8 cellular contexts compared by ENCODE assay signal in genomic region chr3:149657796-149658443, GRCh38. TPM values are rescaled to one million over a fixed set of nuclear protein-coding genes. Genes with fewer than 3 reads are reported as not detected.
DNase-seq lines count a peak whose midpoint lies in the region; ATAC-seq and TF ChIP-seq lines count a peak whose summit lies in the region.

WWTR1 (minus strand) TSS chr3:149658025; CDS start chr3:149657306, 719 bp downstream.

- H3K27ac ChIP-seq in AG04450 (ENCODE audit: low read depth, low read length) (peak within 1 kb of the TSS; percentile 98), urinary bladder (ENCODE audit: low read depth) (peak within 1 kb of the TSS; percentile 94)

- H3K27ac Mint-ChIP-seq in natural killer cell treated with Interleukin-12 subunit alpha and Interleukin-12 subunit beta and Interleukin-15 and Interleukin-18, amount 100 ng/mL, for 72 hours, result peak within 1 kb of the TSS in 1 of 2 donors; percentile 74

- no peaks in the 10 kb centered on the region; the same call in 1 of the 2 replicates for H3K9me3 ChIP-seq in AG04450 (ENCODE audit: control insufficient read depth, insufficient read depth, low read length)

- peaks cover 8 to 12% of the 10 kb centered on the region in 2 donors for H3K4me1 Mint-ChIP-seq in natural killer cell treated with Interleukin-12 subunit alpha and Interleukin-12 subunit beta and Interleukin-15 and Interleukin-18, amount 100 ng/mL, for 72 hours (ENCODE audit: low read depth in 2 of 2)

- POLR2A ChIA-PET in AG04450 (lab: Yijun Ruan, JAX), result interaction anchor here (0.6 to 2.7 kb wide), 27 partner anchors 9 to 441 kb away, joined by 3 to 16 read pairs (median 5); partner anchors contain the start of gene COMMD2

- no peaks in the 10 kb centered on the region for H3K36me3 ChIP-seq in urinary bladder (ENCODE audit: insufficient read depth)

- ATAC-seq in GM18519 (IDR thresholded peaks at IDR 0.05; ENCODE audit: low FRiP score, unreplicated experiment) (peak; percentile 11), HG02938 (IDR thresholded peaks at IDR 0.05; ENCODE audit: unreplicated experiment) (peak; percentile 57)
- peak; percentile 74 to 80 for ATAC-seq in natural killer cell treated with Interleukin-12 subunit alpha and Interleukin-12 subunit beta and Interleukin-15 and Interleukin-18, amount 100 ng/mL, for 72 hours

- H3K9me3 Mint-ChIP-seq in natural killer cell treated with Interleukin-12 subunit alpha and Interleukin-12 subunit beta and Interleukin-15 and Interleukin-18, amount 100 ng/mL, for 72 hours, result no peaks in the 10 kb centered on the region

- H3K4me3 ChIP-seq in AG04450 (ENCODE audit: low read depth, low read length) (peak within 1 kb of the TSS; percentile 94), urinary bladder (ENCODE audit: low read depth, low read length) (peak within 1 kb of the TSS; percentile 64)

- WGBS in urinary bladder, result under 1% methylated on average over 46 of the region's 46 CpGs

- no peaks in the 10 kb centered on the region for H3K27me3 ChIP-seq in AG04450 (ENCODE audit: control insufficient read depth, insufficient read depth, low read length)

- H3K27me3 Mint-ChIP-seq in natural killer cell treated with Interleukin-12 subunit alpha and Interleukin-12 subunit beta and Interleukin-15 and Interleukin-18, amount 100 ng/mL, for 72 hours, result peaks cover 22 to 43% of the 10 kb centered on the region in 2 donors

- CTCF ChIA-PET in AG04450 (lab: Charles Lee), result interaction anchor here (0.9 to 1.9 kb wide), 10 partner anchors 47 to 144 kb away, joined by 3 to 11 read pairs (median 4); no protein-coding TSS in a partner anchor

- H3K4me3 Mint-ChIP-seq in natural killer cell treated with Interleukin-12 subunit alpha and Interleukin-12 subunit beta and Interleukin-15 and Interleukin-18, amount 100 ng/mL, for 72 hours, result peak within 1 kb of the TSS; percentile 96

- no peaks in the 10 kb centered on the region for H3K4me1 ChIP-seq in urinary bladder (ENCODE audit: insufficient read depth)

- DNase-seq in AG04450 (ENCODE audit: low read depth, low spot score) (peak; percentile 92), NCI-H526 (lab: John Stamatoyannopoulos, UW) (peak; percentile 15 to 77), foreskin melanocyte (peak; percentile 94)
- DNase-seq in activated naive CD4-positive, alpha-beta T cell treated with anti-CD3 and anti-CD28 coated beads, Interleukin-2, amount 50 U/mL, for 16 hours, result peak; percentile 11
- DNase-seq in natural killer cell treated with Interleukin-12 subunit alpha and Interleukin-12 subunit beta and Interleukin-15 and Interleukin-18, amount 100 ng/mL, for 72 hours (ENCODE audit: low spot score), result peak; percentile 68

- no peak for TF ChIP-seq CTCF in AG04450 (IDR thresholded peaks at IDR 0.05; ENCODE audit: low read depth, low read length)

- H3K36me3 Mint-ChIP-seq in natural killer cell treated with Interleukin-12 subunit alpha and Interleukin-12 subunit beta and Interleukin-15 and Interleukin-18, amount 100 ng/mL, for 72 hours, result no peaks in the 10 kb centered on the region

RNA-seq across cellular contexts. Expression of gene WWTR1, which starts in this region (rescaled TPM):
- polyA plus RNA-seq in AG04450 (2011; rRNA removed) (161 and 164 TPM in 2 replicates), urinary bladder (155 TPM)
- polyA minus RNA-seq in AG04450 (2011; rRNA and poly(A)+ RNA removed), result 209 and 230 TPM in 2 replicates
- total RNA-seq in natural killer cell treated with Interleukin-12 subunit alpha and Interleukin-12 subunit beta and Interleukin-15 and Interleukin-18, amount 100 ng/mL, for 72 hours, result 1 to 10 TPM in 1 of 2 donors, under 1 TPM in 1; 0.55 to 6.7 TPM
- 136 TPM for total RNA-seq in urinary bladder

Comparison
In these comparisons a context has a peak if more than half of its experiments do, and no peak if none do; other contexts are left out.
1. Peak in every context shown above with its lines: DNase-seq, ATAC-seq, H3K4me3 ChIP-seq and H3K27ac ChIP-seq.
2. RNA of gene WWTR1 (total RNA-seq): 136 TPM in urinary bladder (single experiment); 0.55 to 6.7 TPM in natural killer cell treated with Interleukin-12 subunit alpha and Interleukin-12 subunit beta and Interleukin-15 and Interleukin-18, amount 100 ng/mL, for 72 hours; every median in the first group is over 10 times any median in the second.
3. DNase-seq: peak in every context shown above with its lines; median percentile 94 in foreskin melanocyte; 92 in AG04450; 68 in natural killer cell treated with Interleukin-12 subunit alpha and Interleukin-12 subunit beta and Interleukin-15 and Interleukin-18, amount 100 ng/mL, for 72 hours; 46 in NCI-H526; 11 in activated naive CD4-positive, alpha-beta T cell treated with anti-CD3 and anti-CD28 coated beads, Interleukin-2, amount 50 U/mL, for 16 hours.
4. ATAC-seq: peak in every context shown above with its lines; median percentile 77 in natural killer cell treated with Interleukin-12 subunit alpha and Interleukin-12 subunit beta and Interleukin-15 and Interleukin-18, amount 100 ng/mL, for 72 hours; 57 in HG02938; 11 in GM18519.